Comparison of ENCODE assay signal across 19 cellular contexts in the genomic region with DNA sequence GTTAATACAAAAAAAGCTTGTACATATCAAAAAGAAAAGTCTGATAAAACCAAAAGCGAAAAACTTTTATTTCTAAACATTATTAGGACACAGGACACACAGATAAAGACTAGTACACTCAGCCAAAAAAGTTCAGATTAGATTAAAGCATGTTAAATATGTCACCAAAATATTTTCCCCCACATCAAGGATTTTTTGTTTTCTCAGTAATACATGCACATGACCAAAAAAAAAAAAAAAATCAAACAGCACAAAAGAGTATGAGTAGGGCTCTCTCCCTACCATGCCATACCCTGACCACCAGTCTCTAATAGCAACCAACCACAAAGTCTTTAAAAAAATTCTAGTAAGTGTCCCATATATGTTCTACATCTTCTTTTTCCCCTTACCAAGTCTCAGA.
DNase-seq lines count a peak whose midpoint lies in the region; ATAC-seq and TF ChIP-seq lines count a peak whose summit lies in the region.
"Had no signal": no experiment of that assay in that cellular context is flagged by ENCODE, and none has a peak within 500 bp of the region (broad histone marks: within the 10 kb centered on the region; RNA-seq: fewer than 3 reads in every experiment).

No MANE protein-coding gene starts in this region.

- no peak overlapping the region for H4K91ac ChIP-seq in mesenchymal stem cell (ENCODE audit: low read length)

- no peaks in the 10 kb centered on the region for H3K4me1 Mint-ChIP-seq in CD4-positive, alpha-beta T cell (ENCODE audit: low read depth)
- H3K4me1 Mint-ChIP-seq in central memory CD8-positive, alpha-beta T cell: no peaks in the 10 kb centered on the region
- no peaks in the 10 kb centered on the region for H3K4me1 Mint-ChIP-seq in activated T-helper 1 cell treated with anti-CD3 and anti-CD28 coated beads, Interleukin-12 subunit alpha, Interleukin-12 subunit beta, Interleukin-2, Interleukin-4 antibody, amounts not matched to agents 30 ng/mL and 10 ng/mL and 1 ng/mL, durations not matched to agents 14 hours and 24 hours and 36 hours (ENCODE audit: low read depth)
- H3K4me1 Mint-ChIP-seq: naive B cell had no signal

- CTCF ChIA-PET in CD4-positive, alpha-beta T cell (lab: Charles Lee): no interaction called here

- POLR2A ChIA-PET in CD4-positive, alpha-beta T cell (lab: Charles Lee): no interaction called here

- no peak overlapping the region for H3K4me3 Mint-ChIP-seq in CD4-positive, alpha-beta T cell
- no peak overlapping the region for H3K4me3 Mint-ChIP-seq in central memory CD8-positive, alpha-beta T cell
- H3K4me3 Mint-ChIP-seq in activated T-helper 1 cell treated with anti-CD3 and anti-CD28 coated beads, Interleukin-12 subunit alpha, Interleukin-12 subunit beta, Interleukin-2, Interleukin-4 antibody, amounts not matched to agents 30 ng/mL and 10 ng/mL and 1 ng/mL, durations not matched to agents 14 hours and 24 hours and 36 hours: no peak overlapping the region
- H3K4me3 Mint-ChIP-seq: activated naive CD4-positive, alpha-beta T cell treated with anti-CD3 and anti-CD28 coated beads for 36 hours; brain; CD8-positive, alpha-beta memory T cell; naive B cell had no signal

- no peak overlapping the region for H3K23ac ChIP-seq in mesenchymal stem cell (ENCODE audit: low read length in 2 of 2)

- H3K27me3 Mint-ChIP-seq in CD4-positive, alpha-beta T cell: no peaks in the 10 kb centered on the region
- H3K27me3 Mint-ChIP-seq in central memory CD8-positive, alpha-beta T cell: no peaks in the 10 kb centered on the region
- no peaks in the 10 kb centered on the region for H3K27me3 Mint-ChIP-seq in activated T-helper 1 cell treated with anti-CD3 and anti-CD28 coated beads, Interleukin-12 subunit alpha, Interleukin-12 subunit beta, Interleukin-2, Interleukin-4 antibody, amounts not matched to agents 30 ng/mL and 10 ng/mL and 1 ng/mL, durations not matched to agents 14 hours and 24 hours and 36 hours (ENCODE audit: insufficient read depth)
- H3K27me3 Mint-ChIP-seq: brain; CD8-positive, alpha-beta memory T cell; naive B cell had no signal

- 63% methylated on average over 1 of the region's 1 CpG for WGBS in mesenchymal stem cell

- no peak overlapping the region for H2BK15ac ChIP-seq in mesenchymal stem cell (ENCODE audit: low read depth, poor library complexity, severe bottlenecking)

- no peak overlapping the region for H3K27ac ChIP-seq in CD4-positive, alpha-beta T cell (ENCODE audit: low read depth, low read length)
- H3K27ac ChIP-seq in mesenchymal stem cell (ENCODE audit: low read length, poor library complexity, severe bottlenecking): no peak overlapping the region

- peaks cover 40% of the 10 kb centered on the region for H3K36me3 Mint-ChIP-seq in CD4-positive, alpha-beta T cell (ENCODE audit: low read depth)
- peaks cover 5% of the 10 kb centered on the region for H3K36me3 Mint-ChIP-seq in central memory CD8-positive, alpha-beta T cell (ENCODE audit: insufficient read depth)
- H3K36me3 Mint-ChIP-seq in activated T-helper 1 cell treated with anti-CD3 and anti-CD28 coated beads, Interleukin-12 subunit alpha, Interleukin-12 subunit beta, Interleukin-2, Interleukin-4 antibody, amounts not matched to agents 30 ng/mL and 10 ng/mL and 1 ng/mL, durations not matched to agents 14 hours and 24 hours and 36 hours (ENCODE audit: low read depth): peaks cover 15% of the 10 kb centered on the region

- H3K4me2 ChIP-seq in mesenchymal stem cell (ENCODE audit: low read length, poor library complexity, severe bottlenecking): no peak overlapping the region

- H3K36me3 ChIP-seq in mesenchymal stem cell (ENCODE audit: control insufficient read depth in 1 of 2, insufficient read depth in 2 of 2, low read depth in 1 of 2, low read length in 2 of 2): peaks cover 0 to 41% of the 10 kb centered on the region in 2 experiments

- H3K79me1 ChIP-seq in mesenchymal stem cell (replicated peaks; ENCODE audit: low read length, poor library complexity, severe bottlenecking): peaks cover 18% of the 10 kb centered on the region

- no peaks in the 10 kb centered on the region for H3K27me3 ChIP-seq in CD4-positive, alpha-beta T cell (ENCODE audit: control insufficient read depth, insufficient read depth, low read length)
- no peaks in the 10 kb centered on the region for H3K27me3 ChIP-seq in mesenchymal stem cell (ENCODE audit: control insufficient read depth in 1 of 2, insufficient read depth in 1 of 2, low read length in 2 of 2)

- DNase-seq in CD4-positive, alpha-beta T cell: no peak
- DNase-seq in HT1080 (ENCODE audit: low read depth): peak; percentile 24
- DNase-seq in central memory CD8-positive, alpha-beta T cell (ENCODE audit: low spot score in 2 of 2): no peak
- peak; percentile 33 for DNase-seq in mesenchymal stem cell
- DNase-seq in activated T-helper 1 cell treated with anti-CD3 and anti-CD28 coated beads, Interleukin-12 subunit alpha, Interleukin-12 subunit beta, Interleukin-2, Interleukin-4 antibody, amounts not matched to agents 30 ng/mL and 10 ng/mL and 1 ng/mL, durations not matched to agents 14 hours and 24 hours and 36 hours (ENCODE audit: low spot score): no peak
- DNase-seq in activated CD4-positive, CD25-positive, alpha-beta regulatory T cell treated with anti-CD3 and anti-CD28 coated beads, Interleukin-2, amount 50 U/mL, for 72 hours: no peak
- DNase-seq: activated CD4-positive, alpha-beta T cell treated with anti-CD3 and anti-CD28 coated beads for 1 hour; activated naive CD4-positive, alpha-beta T cell treated with anti-CD3 and anti-CD28 coated beads for 36 hours; CD8-positive, alpha-beta memory T cell; left colon; naive B cell; NCI-H1694 treated with DMSO at 0.1 percent for 48 hours; NCI-H446; NK-92 treated with Interleukin-12 subunit alpha and Interleukin-12 subunit beta, amount 100 ng/mL, for 24 hours; SIG-M5; T1000 had no signal

- H3K9me3 Mint-ChIP-seq in CD4-positive, alpha-beta T cell: no peaks in the 10 kb centered on the region
- no peaks in the 10 kb centered on the region for H3K9me3 Mint-ChIP-seq in central memory CD8-positive, alpha-beta T cell
- H3K9me3 Mint-ChIP-seq in activated T-helper 1 cell treated with anti-CD3 and anti-CD28 coated beads, Interleukin-12 subunit alpha, Interleukin-12 subunit beta, Interleukin-2, Interleukin-4 antibody, amounts not matched to agents 30 ng/mL and 10 ng/mL and 1 ng/mL, durations not matched to agents 14 hours and 24 hours and 36 hours: no peaks in the 10 kb centered on the region
- H3K9me3 Mint-ChIP-seq: activated naive CD4-positive, alpha-beta T cell treated with anti-CD3 and anti-CD28 coated beads for 36 hours; brain; CD8-positive, alpha-beta memory T cell; naive B cell had no signal

- no peak for ATAC-seq in CD4-positive, alpha-beta T cell (ENCODE audit: poor library complexity)
- ATAC-seq in central memory CD8-positive, alpha-beta T cell (replicated peaks; ENCODE audit: extremely low read depth, poor library complexity, severe bottlenecking): no peak
- ATAC-seq in HG03095 (IDR thresholded peaks at IDR 0.05; ENCODE audit: unreplicated experiment): no peak
- no peak for ATAC-seq in GM21619 (IDR thresholded peaks at IDR 0.05; ENCODE audit: unreplicated experiment)

- no peak overlapping the region for H2AK5ac ChIP-seq in mesenchymal stem cell (ENCODE audit: low read length, severe bottlenecking)

- H4K8ac ChIP-seq in mesenchymal stem cell (ENCODE audit: low read length): no peak overlapping the region

- no peak overlapping the region for H3K4ac ChIP-seq in mesenchymal stem cell (ENCODE audit: low read depth in 1 of 2, low read length in 2 of 2)

- H2BK12ac ChIP-seq in mesenchymal stem cell (ENCODE audit: low read length in 2 of 2): no peak overlapping the region

- no peak overlapping the region for H3K4me3 ChIP-seq in mesenchymal stem cell (ENCODE audit: insufficient read depth in 1 of 2, low read depth in 1 of 2, low read length in 2 of 2)

- intact Hi-C loops in CD4-positive, alpha-beta T cell (cut with DNase I, micrococcal nuclease): no loop called here
- intact Hi-C loops in activated T-helper 1 cell treated with anti-CD3 and anti-CD28 coated beads, Interleukin-12 subunit alpha, Interleukin-12 subunit beta, Interleukin-2, Interleukin-4 antibody, amounts not matched to agents 30 ng/mL and 10 ng/mL and 1 ng/mL, durations not matched to agents 14 hours and 24 hours and 36 hours (cut with micrococcal nuclease): no loop called here

- H3K18ac ChIP-seq in mesenchymal stem cell (ENCODE audit: low read depth in 1 of 2, low read length in 2 of 2): no peak overlapping the region

- no peak overlapping the region for H2BK5ac ChIP-seq in mesenchymal stem cell (ENCODE audit: low read depth, low read length, poor library complexity, severe bottlenecking)

- H3K4me1 ChIP-seq in mesenchymal stem cell (ENCODE audit: control insufficient read depth, insufficient read depth, low read depth, low read length): peaks cover 9% of the 10 kb centered on the region

- H3K14ac ChIP-seq in mesenchymal stem cell (ENCODE audit: low read length in 2 of 2): no peak overlapping the region

- no peak overlapping the region for H2BK120ac ChIP-seq in mesenchymal stem cell (ENCODE audit: low read depth, low read length)

- H2AFZ ChIP-seq in mesenchymal stem cell (ENCODE audit: low read depth, low read length): no peak overlapping the region

- peak overlapping the region; percentile 60 for H3K27ac Mint-ChIP-seq in CD4-positive, alpha-beta T cell
- H3K27ac Mint-ChIP-seq in central memory CD8-positive, alpha-beta T cell (ENCODE audit: low read depth): peak overlapping the region; percentile 17
- H3K27ac Mint-ChIP-seq in activated T-helper 1 cell treated with anti-CD3 and anti-CD28 coated beads, Interleukin-12 subunit alpha, Interleukin-12 subunit beta, Interleukin-2, Interleukin-4 antibody, amounts not matched to agents 30 ng/mL and 10 ng/mL and 1 ng/mL, durations not matched to agents 14 hours and 24 hours and 36 hours: no peak overlapping the region
- H3K27ac Mint-ChIP-seq: activated naive CD4-positive, alpha-beta T cell treated with anti-CD3 and anti-CD28 coated beads for 36 hours; naive B cell had no signal

- H3K9me3 ChIP-seq in CD4-positive, alpha-beta T cell (ENCODE audit: control insufficient read depth, low read length): no peaks in the 10 kb centered on the region
- H3K9me3 ChIP-seq in mesenchymal stem cell (ENCODE audit: control insufficient read depth, low read length): no peaks in the 10 kb centered on the region

- H3K9ac ChIP-seq in mesenchymal stem cell (ENCODE audit: low read length): peak overlapping the region; percentile 71

- TF ChIP-seq CTCF in CD4-positive, alpha-beta T cell (IDR thresholded peaks at IDR 0.05): no peak

Comparison
In these comparisons a context has a peak if more than half of its experiments do, and no peak if none do; other contexts are left out.
1. DNase-seq: peak in HT1080 (single experiment) and mesenchymal stem cell (single experiment); none in CD4-positive, alpha-beta T cell (0 of 10), central memory CD8-positive, alpha-beta T cell (0 of 2), activated T-helper 1 cell treated with anti-CD3 and anti-CD28 coated beads, Interleukin-12 subunit alpha, Interleukin-12 subunit beta, Interleukin-2, Interleukin-4 antibody, amounts not matched to agents 30 ng/mL and 10 ng/mL and 1 ng/mL, durations not matched to agents 14 hours and 24 hours and 36 hours (single experiment) and activated CD4-positive, CD25-positive, alpha-beta regulatory T cell treated with anti-CD3 and anti-CD28 coated beads, Interleukin-2, amount 50 U/mL, for 72 hours (single experiment).